10 cellular contexts compared by ENCODE assay signal in genomic region chr14:43795600-43796228, GRCh38.
DNase-seq lines count a peak whose midpoint lies in the region; ATAC-seq and TF ChIP-seq lines count a peak whose summit lies in the region.
"Had no signal": no experiment of that assay in that cellular context is flagged by ENCODE, and none has a peak within 500 bp of the region (broad histone marks: within the 10 kb centered on the region; RNA-seq: fewer than 3 reads in every experiment).

No MANE protein-coding gene starts in this region.

- ATAC-seq in PC-3, result peak; percentile 73
- no peak for ATAC-seq in GM21825 (IDR thresholded peaks at IDR 0.05; ENCODE audit: unreplicated experiment)

- DNase-seq in NCI-H2107 treated with DMSO at 0.1 percent for 48 hours (lab: John Stamatoyannopoulos, UW; ENCODE audit: unreplicated experiment), result peak; percentile 66
- DNase-seq in NCI-H2107 (lab: John Stamatoyannopoulos, UW), result no peak
- DNase-seq in PC-3, result peak; percentile 51
- DNase-seq in fibroblast of the conjunctiva (ENCODE audit: low read depth), result peak; percentile 2
- no peak for DNase-seq in smooth muscle cell (lab: John Stamatoyannopoulos, UW; ENCODE audit: unreplicated experiment)
- DNase-seq in activated T-cell treated with anti-CD3 and anti-CD28 coated beads, Interleukin-2, amount 50 U/mL, for 48 hours, result no peak
- DNase-seq in T-helper 2 cell, result no peak
- DNase-seq: activated CD4-positive, alpha-beta T cell treated with anti-CD3 and anti-CD28 coated beads, Interleukin-2, amount 10 ng/mL, durations not matched to agents 24 days and 14 days; immature natural killer cell had no signal

- H3F3A ChIP-seq in PC-3 (ENCODE audit: low read length, unreplicated experiment), result no peaks in the 10 kb centered on the region
- H3F3A ChIP-seq in smooth muscle cell (ENCODE audit: low read depth), result no peaks in the 10 kb centered on the region

- H3K27ac ChIP-seq in PC-3 (ENCODE audit: low read length), result no peak overlapping the region
- H3K27ac ChIP-seq in smooth muscle cell (ENCODE audit: low read depth), result no peak overlapping the region

- no peak overlapping the region for H3K4me3 ChIP-seq in PC-3 (ENCODE audit: low read length)
- no peak overlapping the region for H3K4me3 ChIP-seq in smooth muscle cell

- TF ChIP-seq CTCF in PC-3 (conservative IDR thresholded peaks at IDR 0.05; ENCODE audit: low read depth, low read length) (peak; percentile 63), smooth muscle cell (IDR thresholded peaks at IDR 0.05; ENCODE audit: borderline replicate concordance, insufficient read depth, poor library complexity, severe bottlenecking) (peak; percentile 62)

- H3K9me3 ChIP-seq in PC-3 (ENCODE audit: low read length) (no peaks in the 10 kb centered on the region), smooth muscle cell (replicated peaks; ENCODE audit: low read depth) (no peaks in the 10 kb centered on the region)

- intact Hi-C loops in PC-3 (cut with micrococcal nuclease), result loop anchor here (1.0 to 10.0 kb wide), 8 partner anchors 292 to 1681 kb away; no protein-coding TSS in a partner anchor

- H3K79me2 ChIP-seq in PC-3 (ENCODE audit: low read length), result no peaks in the 10 kb centered on the region
- no peaks in the 10 kb centered on the region for H3K79me2 ChIP-seq in smooth muscle cell (ENCODE audit: low read depth)

- no peaks in the 10 kb centered on the region for H4K20me1 ChIP-seq in PC-3 (ENCODE audit: low read length)
- no peaks in the 10 kb centered on the region for H4K20me1 ChIP-seq in smooth muscle cell (ENCODE audit: low read depth)

- POLR2A ChIA-PET in PC-3 (lab: Charles Lee; ENCODE audit: unreplicated experiment), result no interaction called here

- BruUV-seq in PC-3 (replicated peaks; lab: Mats Ljungman, UMichigan), result no TSS peak

- H3K4me2 ChIP-seq in PC-3 (ENCODE audit: low read length) (no peak overlapping the region), smooth muscle cell (no peak overlapping the region)

- no peak overlapping the region for H3K9ac ChIP-seq in PC-3 (ENCODE audit: low read length)
- no peak overlapping the region for H3K9ac ChIP-seq in smooth muscle cell (ENCODE audit: low read depth)

- H3K27me3 ChIP-seq in PC-3 (ENCODE audit: low read length), result no peaks in the 10 kb centered on the region
- H3K27me3 ChIP-seq in smooth muscle cell (ENCODE audit: low read depth), result no peaks in the 10 kb centered on the region

- H2AFZ ChIP-seq in PC-3 (ENCODE audit: low read length) (no peak overlapping the region), smooth muscle cell (ENCODE audit: low read depth) (peak overlapping the region; percentile 12)

- H3K4me1 ChIP-seq in PC-3 (ENCODE audit: insufficient read depth, low read length), result no peaks in the 10 kb centered on the region
- H3K4me1 ChIP-seq in smooth muscle cell (ENCODE audit: low read depth), result no peaks in the 10 kb centered on the region

- H3K9me2 ChIP-seq in PC-3 (replicated peaks; ENCODE audit: low read length), result no peaks in the 10 kb centered on the region

- H3K36me3 ChIP-seq in PC-3 (ENCODE audit: low read depth, low read length) (no peaks in the 10 kb centered on the region), smooth muscle cell (ENCODE audit: low read depth) (no peaks in the 10 kb centered on the region)

- CTCF ChIA-PET in PC-3 (lab: Charles Lee), result no interaction called here

Comparison
In these comparisons a context has a peak if more than half of its experiments do, and no peak if none do; other contexts are left out.
1. DNase-seq: peak in NCI-H2107 treated with DMSO at 0.1 percent for 48 hours (single experiment), PC-3 (single experiment) and fibroblast of the conjunctiva (single experiment); none in NCI-H2107 (single experiment), smooth muscle cell (single experiment), activated T-cell treated with anti-CD3 and anti-CD28 coated beads, Interleukin-2, amount 50 U/mL, for 48 hours (0 of 2) and T-helper 2 cell (0 of 5).